Comparison of ENCODE assay signal across 27 cellular contexts in the genomic region with DNA sequence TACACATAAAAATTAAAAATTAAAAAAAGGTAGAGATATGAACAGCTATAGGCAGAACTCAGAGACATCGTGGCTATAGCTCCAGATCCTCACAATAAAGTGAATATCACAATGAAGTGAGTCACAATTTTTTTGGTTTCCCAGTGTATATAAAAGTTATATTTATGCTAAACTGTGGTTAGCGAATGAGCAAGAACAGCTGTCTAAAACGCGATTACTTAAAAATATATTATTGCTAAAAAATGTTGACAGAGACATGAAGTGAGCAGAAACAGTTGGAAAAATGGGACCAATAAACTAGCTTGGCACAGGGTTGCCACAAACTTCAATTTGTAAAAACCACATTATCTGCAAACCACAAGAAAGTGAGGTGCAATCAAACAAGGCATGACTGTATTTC.
"Had no signal": no experiment of that assay in that cellular context is flagged by ENCODE, and none has a peak within 500 bp of the region (broad histone marks: within the 10 kb centered on the region; RNA-seq: fewer than 3 reads in every experiment).

No MANE protein-coding gene starts in this region.

- H3K9me3 Mint-ChIP-seq: nephron, neural progenitor cell had no signal

- H3K4me1 ChIP-seq: neural progenitor cell, parathyroid adenoma, psoas muscle, right lobe of liver, sigmoid colon, stomach, thyroid gland, tibial nerve, upper lobe of left lung, vagina had no signal

- H3K4me2 ChIP-seq: neural progenitor cell had no signal

- H3K27ac Mint-ChIP-seq: nephron; neural progenitor cell; progenitor cell of endocrine pancreas; stimulated activated effector memory CD8-positive, alpha-beta T cell treated with anti-CD3 and anti-CD28 coated beads, Interleukin-12 subunit alpha, Interleukin-12 subunit beta, amount 100 ng/mL, for 72 hours; stimulated activated naive B cell treated with anti-CD40 and anti-IgM and Interleukin-4, amounts not matched to agents 10 μg/mL and 1 μg/mL and 100 μg/mL, for 72 hours; stimulated activated naive CD8-positive, alpha-beta T cell treated with anti-CD3 and anti-CD28 coated beads, Interleukin-15, Interleukin-2, amounts not matched to agents 100 ng/mL and 50 ng/mL, for 24 hours had no signal

- H3K36me3 ChIP-seq: neural progenitor cell, ovary, right lobe of liver, sigmoid colon, stomach, thoracic aorta, thyroid gland, tibial nerve, upper lobe of left lung, vagina had no signal

- H3K79me2 ChIP-seq: parathyroid adenoma had no signal

- H3K27ac ChIP-seq: neural progenitor cell, ovary, parathyroid adenoma, psoas muscle, right lobe of liver, sigmoid colon, stomach, thoracic aorta, thyroid gland, tibial nerve, upper lobe of left lung, vagina had no signal

- DNase-seq: occipital lobe; ovary; posterior cingulate gyrus; psoas muscle; right cardiac atrium; right lobe of liver; sigmoid colon; small intestine; stimulated activated CD4-positive, alpha-beta T cell treated with anti-CD3 and anti-CD28 coated beads, Interleukin-15, amount 100 ng/mL, for 24 hours; stimulated activated CD4-positive, alpha-beta T cell treated with anti-CD3 and anti-CD28 coated beads, Interleukin-2, amount 100 ng/mL, for 24 hours; stimulated activated CD4-positive, alpha-beta T cell treated with anti-CD3 and anti-CD28 coated beads, Interleukin-2, amount 100 ng/mL, for 48 hours; stimulated activated CD4-positive, alpha-beta T cell treated with anti-CD3 and anti-CD28 coated beads, Interleukin-4, amount 100 ng/mL, for 24 hours; stimulated activated naive B cell treated with anti-CD40 and anti-IgM and Interleukin-4, amounts not matched to agents 10 μg/mL and 1 μg/mL and 100 μg/mL, for 72 hours; stimulated activated naive CD4-positive, alpha-beta T cell treated with Interleukin-2 at 50 U/mL for 16 hours; stomach; thyroid gland; trophoblast cell; upper lobe of left lung had no signal

- H3K4me1 Mint-ChIP-seq: nephron; stimulated activated effector memory CD8-positive, alpha-beta T cell treated with anti-CD3 and anti-CD28 coated beads, Interleukin-12 subunit alpha, Interleukin-12 subunit beta, amount 100 ng/mL, for 72 hours; stimulated activated naive B cell treated with anti-CD40 and anti-IgM and Interleukin-4, amounts not matched to agents 10 μg/mL and 1 μg/mL and 100 μg/mL, for 72 hours had no signal

- H2AFZ ChIP-seq: neural progenitor cell, parathyroid adenoma had no signal

- H3K9ac ChIP-seq: neural progenitor cell, parathyroid adenoma had no signal

- H3K4me3 Mint-ChIP-seq: nephron; neural progenitor cell; stimulated activated effector memory CD8-positive, alpha-beta T cell treated with anti-CD3 and anti-CD28 coated beads, Interleukin-12 subunit alpha, Interleukin-12 subunit beta, amount 100 ng/mL, for 72 hours; stimulated activated naive B cell treated with anti-CD40 and anti-IgM and Interleukin-4, amounts not matched to agents 10 μg/mL and 1 μg/mL and 100 μg/mL, for 72 hours; stimulated activated naive CD8-positive, alpha-beta T cell treated with anti-CD3 and anti-CD28 coated beads, Interleukin-15, Interleukin-2, amounts not matched to agents 100 ng/mL and 50 ng/mL, for 24 hours had no signal

- H3K9me3 ChIP-seq: ovary, psoas muscle, right lobe of liver, sigmoid colon, thoracic aorta, thyroid gland, upper lobe of left lung, vagina had no signal

- H3K4me3 ChIP-seq: neural progenitor cell, ovary, psoas muscle, right lobe of liver, sigmoid colon, stomach, thoracic aorta, thyroid gland, tibial nerve, upper lobe of left lung, vagina had no signal

- H3K27me3 ChIP-seq: neural progenitor cell, ovary, right lobe of liver, sigmoid colon, stomach, thyroid gland, upper lobe of left lung, vagina had no signal

- H3K27me3 Mint-ChIP-seq: progenitor cell of endocrine pancreas; stimulated activated naive B cell treated with anti-CD40 and anti-IgM and Interleukin-4, amounts not matched to agents 10 μg/mL and 1 μg/mL and 100 μg/mL, for 72 hours; stimulated activated naive CD8-positive, alpha-beta T cell treated with anti-CD3 and anti-CD28 coated beads, Interleukin-15, Interleukin-2, amounts not matched to agents 100 ng/mL and 50 ng/mL, for 24 hours had no signal

- H3K36me3 Mint-ChIP-seq: neural progenitor cell; stimulated activated effector memory CD8-positive, alpha-beta T cell treated with anti-CD3 and anti-CD28 coated beads, Interleukin-12 subunit alpha, Interleukin-12 subunit beta, amount 100 ng/mL, for 72 hours; stimulated activated naive B cell treated with anti-CD40 and anti-IgM and Interleukin-4, amounts not matched to agents 10 μg/mL and 1 μg/mL and 100 μg/mL, for 72 hours had no signal
